Comparison of ENCODE assay signal across 1 cellular context in the genomic region with DNA sequence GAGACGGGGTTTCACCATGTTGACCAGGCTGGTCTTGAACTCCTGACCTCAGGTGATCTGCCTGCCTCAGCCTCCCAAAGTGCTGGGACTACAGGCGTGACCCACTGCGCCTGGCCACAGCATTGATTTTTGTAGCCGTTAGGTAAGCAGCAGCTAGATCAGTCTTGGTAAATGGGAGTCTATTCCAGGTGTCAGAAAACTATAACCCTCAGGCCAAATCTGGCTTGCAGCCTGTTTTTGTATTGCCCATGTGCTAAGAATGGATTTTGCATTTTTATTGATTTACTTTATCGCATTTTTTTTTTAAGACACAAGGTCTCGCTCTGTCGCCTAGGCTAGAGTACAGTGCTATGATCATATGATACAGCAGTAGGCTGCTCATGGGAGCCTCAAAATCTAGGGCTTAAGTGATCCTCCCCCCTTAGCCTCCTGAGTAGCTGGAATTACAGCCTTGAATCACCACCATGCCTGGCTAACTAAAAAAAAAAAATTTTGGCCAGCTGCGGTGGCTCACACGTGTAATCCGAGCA.
TF ChIP-seq lines count a peak whose summit lies in the region.

No MANE protein-coding gene starts in this region.

TF ChIP-seq in HepG2, 621 proteins besides CTCF, POLR2A, EP300 and RAD21:
- 0 out of 2 replicates have a peak, but pooled peaks have one; percentile 27 for TF ChIP-seq ZNF878 (CRISPR knock-in tag; IDR thresholded peaks at IDR 0.05)
- no peak for TF ChIP-seq SP1 (IDR thresholded peaks at IDR 0.05)
- no peak for TF ChIP-seq SP1 (CRISPR knock-in tag; IDR thresholded peaks at IDR 0.05)
